Comparison of ENCODE assay signal across 9 cellular contexts in the genomic region with DNA sequence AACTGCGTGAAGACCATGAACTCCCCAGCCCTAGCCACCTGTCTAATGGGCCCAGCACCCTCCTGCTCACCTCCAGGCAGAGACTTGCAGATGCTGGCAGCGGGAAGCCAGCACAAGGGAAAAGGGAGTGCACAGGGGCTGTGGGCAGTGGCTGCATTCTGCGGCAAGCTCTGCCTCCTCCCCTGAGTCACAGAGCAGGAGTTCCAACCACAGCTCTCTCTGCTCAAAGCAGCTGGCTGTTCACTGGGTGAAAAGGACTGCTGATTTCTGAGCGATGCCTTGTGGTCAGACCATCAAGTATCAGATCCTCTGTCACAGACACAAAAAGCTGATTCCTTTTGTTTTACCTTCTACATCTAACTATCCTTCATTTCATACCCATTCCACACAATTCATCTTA. TPM values are rescaled to one million over a fixed set of nuclear protein-coding genes. Genes with fewer than 3 reads are reported as not detected.
DNase-seq lines count a peak whose midpoint lies in the region; ATAC-seq, FAIRE-seq and TF ChIP-seq lines count a peak whose summit lies in the region.
"Had no signal": no experiment of that assay in that cellular context is flagged by ENCODE, and none has a peak within 500 bp of the region (broad histone marks: within the 10 kb centered on the region; RNA-seq: fewer than 3 reads in every experiment).

No MANE protein-coding gene starts in this region.

- H3K27ac Mint-ChIP-seq in naive thymus-derived CD8-positive, alpha-beta T cell = no peak overlapping the region

- DNase-seq in H54 (ENCODE audit: insufficient read length, low spot score) (peak; percentile 90), M059J (ENCODE audit: low read depth) (peak; percentile 92), kidney tubule cell (ENCODE audit: low spot score) (peak; percentile 70), NCI-H146 treated with DMSO at 0.1 percent for 48 hours (lab: John Stamatoyannopoulos, UW; ENCODE audit: unreplicated experiment) (no peak), ecto neural progenitor cell (ENCODE audit: low spot score) (no peak), NOMO-1 (lab: John Stamatoyannopoulos, UW; ENCODE audit: unreplicated experiment in 2 of 2) (no peak)
- no peak for DNase-seq in naive thymus-derived CD8-positive, alpha-beta T cell

- no peaks in the 10 kb centered on the region for H3K36me3 Mint-ChIP-seq in naive thymus-derived CD8-positive, alpha-beta T cell
- H3K36me3 Mint-ChIP-seq: IgD-negative memory B cell had no signal

- H3K4me3 Mint-ChIP-seq in naive thymus-derived CD8-positive, alpha-beta T cell = no peak overlapping the region
- H3K4me3 Mint-ChIP-seq: IgD-negative memory B cell had no signal

- H3K4me1 Mint-ChIP-seq in naive thymus-derived CD8-positive, alpha-beta T cell = peaks cover 3 to 23% (median 21%) of the 10 kb centered on the region in 4 donors

- POLR2A ChIA-PET in naive thymus-derived CD8-positive, alpha-beta T cell (lab: Charles Lee) = no interaction called here

- no peaks in the 10 kb centered on the region for H3K9me3 Mint-ChIP-seq in naive thymus-derived CD8-positive, alpha-beta T cell
- H3K9me3 Mint-ChIP-seq: IgD-negative memory B cell had no signal

- H3K27me3 Mint-ChIP-seq in naive thymus-derived CD8-positive, alpha-beta T cell = peaks cover 30 to 91% (median 50%) of the 10 kb centered on the region in 5 donors

- peak; percentile 88 for ATAC-seq in GM18861 (IDR thresholded peaks at IDR 0.05; ENCODE audit: unreplicated experiment)
- ATAC-seq in naive thymus-derived CD8-positive, alpha-beta T cell = no peak

- FAIRE-seq in H54 (lab: Jason Lieb, UNC) = peak; percentile 68

- TF ChIP-seq POLR2A in H54 (IDR thresholded peaks at IDR 0.05; ENCODE audit: low read depth, low read length) = no peak

RNA-seq across cellular contexts. Expression of a gene that starts 10.5 kb away (rescaled TPM):
- total RNA-seq in M059J (2014; rRNA removed; shearing (Covaris generic)) = 1.7 and 2.6 TPM in 2 replicates
- not detected for total RNA-seq in naive thymus-derived CD8-positive, alpha-beta T cell
- polyA plus RNA-seq in naive thymus-derived CD8-positive, alpha-beta T cell = not detected
- polyA plus RNA-seq: IgD-negative memory B cell had no signal

Comparison
In these comparisons a context has a peak if more than half of its experiments do, and no peak if none do; other contexts are left out.
1. DNase-seq: peak in H54 (single experiment), M059J (single experiment) and kidney tubule cell (single experiment); none in NCI-H146 treated with DMSO at 0.1 percent for 48 hours (single experiment), naive thymus-derived CD8-positive, alpha-beta T cell (0 of 10), ecto neural progenitor cell (single experiment) and NOMO-1 (0 of 2).